ENCODE assay signal across 8 cellular contexts in genomic region chr20:40251284-40251932, GRCh38.
DNase-seq lines count a peak whose midpoint lies in the region; ATAC-seq, FAIRE-seq and TF ChIP-seq lines count a peak whose summit lies in the region.

No MANE protein-coding gene starts in this region.

- no peaks in the 10 kb centered on the region for H3K9me1 ChIP-seq in keratinocyte (ENCODE audit: control insufficient read depth, extremely low read depth, insufficient read depth, low read length)

- H3K36me3 Mint-ChIP-seq in stimulated activated effector memory CD8-positive, alpha-beta T cell treated with anti-CD3 and anti-CD28 coated beads, Interleukin-12 subunit alpha, Interleukin-12 subunit beta, amount 100 ng/mL, for 72 hours, result no peaks in the 10 kb centered on the region

- no peak overlapping the region for H2AFZ ChIP-seq in keratinocyte (ENCODE audit: control insufficient read depth, low read length)

- no peak overlapping the region for H3K9ac ChIP-seq in keratinocyte (ENCODE audit: control insufficient read depth, extremely low read depth, insufficient read depth, low read length)

- peaks cover 3% of the 10 kb centered on the region for H3K9me3 Mint-ChIP-seq in stimulated activated effector memory CD8-positive, alpha-beta T cell treated with anti-CD3 and anti-CD28 coated beads, Interleukin-12 subunit alpha, Interleukin-12 subunit beta, amount 100 ng/mL, for 72 hours

- no peak overlapping the region for H3K27ac ChIP-seq in keratinocyte (ENCODE audit: control insufficient read depth, insufficient read depth, low read length)

- ATAC-seq in stimulated activated effector memory CD8-positive, alpha-beta T cell treated with anti-CD3 and anti-CD28 coated beads, Interleukin-12 subunit alpha, Interleukin-12 subunit beta, amount 100 ng/mL, for 72 hours, result no peak

- no peaks in the 10 kb centered on the region for H4K20me1 ChIP-seq in keratinocyte (ENCODE audit: control insufficient read depth, extremely low read depth, insufficient read depth, low read length)

- H3K4me1 Mint-ChIP-seq in stimulated activated effector memory CD8-positive, alpha-beta T cell treated with anti-CD3 and anti-CD28 coated beads, Interleukin-12 subunit alpha, Interleukin-12 subunit beta, amount 100 ng/mL, for 72 hours, result no peaks in the 10 kb centered on the region

- H3K27ac Mint-ChIP-seq in stimulated activated effector memory CD8-positive, alpha-beta T cell treated with anti-CD3 and anti-CD28 coated beads, Interleukin-12 subunit alpha, Interleukin-12 subunit beta, amount 100 ng/mL, for 72 hours, result no peak overlapping the region

- no peak overlapping the region for H3K4me3 Mint-ChIP-seq in stimulated activated effector memory CD8-positive, alpha-beta T cell treated with anti-CD3 and anti-CD28 coated beads, Interleukin-12 subunit alpha, Interleukin-12 subunit beta, amount 100 ng/mL, for 72 hours

- dilution Hi-C loops in keratinocyte (cut with MboI; ENCODE audit: extremely low pct_ligation_motif_present, low sequenced_read_pairs), result no loop called here

- in situ Hi-C loops in G401 (cut with HindIII; ENCODE audit: low sequenced_read_pairs), result no loop called here

- TF ChIP-seq CTCF in keratinocyte (optimal IDR thresholded peaks at IDR 0.05 in 1 of 3, IDR thresholded peaks at IDR 0.05 in 1 of 3, conservative IDR thresholded peaks at IDR 0.05 in 1 of 3; ENCODE audit: extremely low read depth in 1 of 3, insufficient read depth in 2 of 3, low read length in 3 of 3), result peak; percentile 75 to 92 (median 84)

- CTCF ChIA-PET in HEK293T (lab: Yijun Ruan, JAX), result interaction anchor here (0.6 to 0.7 kb wide), 3 partner anchors 28 to 271 kb away, joined by 3 to 4 read pairs (median 3); no protein-coding TSS in a partner anchor

- H3K79me2 ChIP-seq in keratinocyte (ENCODE audit: control insufficient read depth, insufficient read depth, low read length), result no peaks in the 10 kb centered on the region

- no peak overlapping the region for H3K4me2 ChIP-seq in keratinocyte (ENCODE audit: control insufficient read depth, extremely low read depth, insufficient read depth, low read depth, low read length)

- FAIRE-seq in keratinocyte (lab: Jason Lieb, UNC), result peak; percentile 57

- no peaks in the 10 kb centered on the region for H3K4me1 ChIP-seq in keratinocyte (ENCODE audit: control insufficient read depth, extremely low read depth, insufficient read depth, low read length)

- H3K36me3 ChIP-seq in keratinocyte (ENCODE audit: control insufficient read depth in 2 of 2, extremely low read depth in 1 of 2, insufficient read depth in 2 of 2, low read length in 2 of 2), result no peaks in the 10 kb centered on the region

- H3K4me3 ChIP-seq in keratinocyte (ENCODE audit: control insufficient read depth in 2 of 3, extremely low read depth in 1 of 3, insufficient read depth in 2 of 3, low read depth in 1 of 3, low read length in 3 of 3), result no peak overlapping the region

- POLR2A ChIA-PET in HEK293T (lab: Yijun Ruan, JAX), result no interaction called here

- H3K27me3 ChIP-seq in keratinocyte (ENCODE audit: control insufficient read depth, extremely low read depth, insufficient read depth, low read length), result no peaks in the 10 kb centered on the region

- peak; percentile 36 for DNase-seq in CD1c-positive myeloid dendritic cell (ENCODE audit: extremely low spot score)
- peak; percentile 45 for DNase-seq in HEK293T (ENCODE audit: extremely low spot score)
- DNase-seq in SW480 (ENCODE audit: low spot score), result peak; percentile 30
- no peak for DNase-seq in keratinocyte (ENCODE audit: low read depth, low spot score)
- DNase-seq in activated gamma-delta T cell treated with Interleukin-2 at 50 U/mL for 16 hours, result no peak
- no peak for DNase-seq in stimulated activated effector memory CD8-positive, alpha-beta T cell treated with anti-CD3 and anti-CD28 coated beads, Interleukin-12 subunit alpha, Interleukin-12 subunit beta, amount 100 ng/mL, for 72 hours (ENCODE audit: low spot score in 2 of 2)
- DNase-seq in NK-92 treated with Interleukin-12 subunit alpha and Interleukin-12 subunit beta, amount 100 ng/mL, for 24 hours (lab: John Stamatoyannopoulos, UW), result no peak
- DNase-seq in G401 (ENCODE audit: low spot score), result no peak

- H3K9me3 ChIP-seq in keratinocyte (ENCODE audit: control insufficient read depth, low read depth, low read length), result no peaks in the 10 kb centered on the region

TF ChIP-seq in HEK293T, 16 proteins besides CTCF, POLR2A, EP300 and RAD21:
- no peak for TF ChIP-seq L3MBTL2 (conservative IDR thresholded peaks at IDR 0.05)
- TF ChIP-seq ZNF384 (IDR thresholded peaks at IDR 0.05), result no peak
- no peak for TF ChIP-seq PKNOX1 (IDR thresholded peaks at IDR 0.05)
- no peak for TF ChIP-seq FOXK2 (IDR thresholded peaks at IDR 0.05)
- TF ChIP-seq SUZ12 (IDR thresholded peaks at IDR 0.05), result no peak
- TF ChIP-seq LEF1 (IDR thresholded peaks at IDR 0.05; ENCODE audit: borderline replicate concordance), result no peak
- TF ChIP-seq CTBP1 (IDR thresholded peaks at IDR 0.05; ENCODE audit: borderline replicate concordance), result no peak
- TF ChIP-seq TARDBP (IDR thresholded peaks at IDR 0.05), result no peak
- TF ChIP-seq FOXM1 (IDR thresholded peaks at IDR 0.05; ENCODE audit: borderline replicate concordance), result no peak
- TF ChIP-seq HDGF (IDR thresholded peaks at IDR 0.05; ENCODE audit: borderline replicate concordance), result no peak
- no peak for TF ChIP-seq NFRKB (IDR thresholded peaks at IDR 0.05)
- TF ChIP-seq SP1 (IDR thresholded peaks at IDR 0.05), result no peak
- TF ChIP-seq ARNT (IDR thresholded peaks at IDR 0.05), result no peak
- TF ChIP-seq ELF4 (IDR thresholded peaks at IDR 0.05), result no peak
- TF ChIP-seq BHLHE40 (IDR thresholded peaks at IDR 0.05; ENCODE audit: borderline replicate concordance), result no peak
- no peak for TF ChIP-seq FOXA1 (IDR thresholded peaks at IDR 0.05)
TF ChIP-seq in HEK293T: peak in this region for 0.

Comparison
In these comparisons a context has a peak if more than half of its experiments do, and no peak if none do; other contexts are left out.
1. DNase-seq: peak in CD1c-positive myeloid dendritic cell (single experiment), HEK293T (single experiment) and SW480 (single experiment); none in keratinocyte (single experiment), activated gamma-delta T cell treated with Interleukin-2 at 50 U/mL for 16 hours (single experiment), stimulated activated effector memory CD8-positive, alpha-beta T cell treated with anti-CD3 and anti-CD28 coated beads, Interleukin-12 subunit alpha, Interleukin-12 subunit beta, amount 100 ng/mL, for 72 hours (0 of 2), NK-92 treated with Interleukin-12 subunit alpha and Interleukin-12 subunit beta, amount 100 ng/mL, for 24 hours (single experiment) and G401 (single experiment).